In the genomic region with DNA sequence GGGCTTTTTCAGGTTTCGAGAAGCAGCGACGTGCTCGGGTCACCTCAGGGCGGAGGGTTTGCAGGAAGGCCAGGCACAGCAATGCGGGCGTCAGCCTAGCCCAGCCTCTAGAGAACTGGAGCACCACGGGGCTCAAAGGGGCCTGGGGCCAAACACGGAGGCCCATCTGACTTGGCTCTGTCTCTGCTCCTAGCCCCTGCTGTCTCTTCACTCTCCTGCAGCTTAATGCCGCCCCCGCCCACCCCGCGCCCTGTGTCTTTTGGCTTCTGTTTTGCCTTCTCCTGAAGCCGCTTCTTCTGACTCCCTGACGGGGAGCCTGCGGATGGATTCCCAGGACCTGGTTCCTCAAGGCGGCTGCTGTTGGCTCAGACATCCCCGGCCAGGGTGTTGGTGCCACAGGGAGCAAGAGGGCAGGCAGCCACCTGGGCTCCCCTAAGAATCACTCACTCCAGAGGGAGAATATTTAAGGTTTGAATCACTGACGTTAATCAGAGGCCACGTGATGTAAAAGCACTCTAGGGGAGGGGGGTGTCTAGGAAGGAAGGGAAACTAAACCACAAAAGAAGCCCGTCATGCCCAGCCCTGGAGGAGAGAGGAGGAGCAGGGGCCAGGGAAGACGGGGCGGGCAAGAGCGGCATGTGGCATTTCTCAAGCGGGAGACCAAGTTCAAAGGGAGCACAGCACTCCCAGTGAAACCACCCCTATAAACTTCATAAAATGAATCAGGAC, we compare ENCODE assay signal across 12 cellular contexts. TPM values are rescaled to one million over a fixed set of nuclear protein-coding genes. Genes with fewer than 3 reads are reported as not detected.
A peak's percentile ranks its signal among the peaks of the same experiment; 100 is the strongest.
DNase-seq lines count a peak whose midpoint lies in the region; ATAC-seq, FAIRE-seq and TF ChIP-seq lines count a peak whose summit lies in the region.
"Had no signal": no experiment of that assay in that cellular context is flagged by ENCODE, and none has a peak within 500 bp of the region (broad histone marks: within the 10 kb centered on the region; RNA-seq: fewer than 3 reads in every experiment).

No MANE protein-coding gene starts in this region.

- H3K9me3 Mint-ChIP-seq in HFFc6, result no peaks in the 10 kb centered on the region
- no peaks in the 10 kb centered on the region for H3K9me3 Mint-ChIP-seq in activated CD4-positive, alpha-beta T cell treated with anti-CD3 and anti-CD28 coated beads, Interleukin-2, amount 10 ng/mL, durations not matched to agents 24 days and 14 days

- CTCF ChIA-PET in K562 (lab: Yijun Ruan, JAX; ENCODE audit: low intra/inter-chr PET ratio), result no interaction called here

- ATAC-seq in K562, result no peak
- peak; percentile 53 to 74 for ATAC-seq in lower lobe of right lung
- ATAC-seq in GM18858 (IDR thresholded peaks at IDR 0.05; ENCODE audit: unreplicated experiment), result no peak

- H3K4me1 Mint-ChIP-seq in HFFc6 (ENCODE audit: low read depth), result peaks cover 13% of the 10 kb centered on the region
- no peaks in the 10 kb centered on the region for H3K4me1 Mint-ChIP-seq in activated CD4-positive, alpha-beta T cell treated with anti-CD3 and anti-CD28 coated beads, Interleukin-2, amount 10 ng/mL, durations not matched to agents 24 days and 14 days

- peak; percentile 26 for DNase-seq in AG10803 (ENCODE audit: low read depth)
- DNase-seq in HFFc6, result peak; percentile 69
- DNase-seq in K562 (ENCODE audit: extremely low read depth in 1 of 4, low spot score in 3 of 4), result no peak
- no peak for DNase-seq in lower lobe of right lung
- DNase-seq in cortex of kidney (lab: John Stamatoyannopoulos, UW), result no peak
- DNase-seq in activated CD4-positive, alpha-beta T cell treated with anti-CD3 and anti-CD28 coated beads, Interleukin-2, amount 10 ng/mL, durations not matched to agents 24 days and 14 days, result no peak
- no peak for DNase-seq in stimulated activated CD4-positive, alpha-beta T cell treated with anti-CD3 and anti-CD28 coated beads, Interleukin-1b, Interleukin-23, amount 100 ng/mL, for 48 hours
- DNase-seq: cerebellar nuclear complex, RPMI8226 had no signal

- H3K4me3 ChIP-seq in AG10803 (ENCODE audit: low read length) (no peak overlapping the region), K562 (no peak overlapping the region), lower lobe of right lung (no peak overlapping the region)

- no TSS peak for BruUV-seq in K562 (replicated peaks; lab: Mats Ljungman, UMichigan)

- FAIRE-seq in K562 (lab: Jason Lieb, UNC), result no peak

- peak overlapping the region; percentile 77 for H3K4me3 Mint-ChIP-seq in HFFc6
- no peak overlapping the region for H3K4me3 Mint-ChIP-seq in activated CD4-positive, alpha-beta T cell treated with anti-CD3 and anti-CD28 coated beads, Interleukin-2, amount 10 ng/mL, durations not matched to agents 24 days and 14 days

- peaks cover 0 to 38% of the 10 kb centered on the region in 2 experiments; a peak in 3 of 5 replicates for H3K27me3 ChIP-seq in K562 (ENCODE audit: control insufficient read depth in 2 of 2, insufficient read depth in 2 of 2, low read length in 2 of 2)
- peaks cover 14% of the 10 kb centered on the region for H3K27me3 ChIP-seq in lower lobe of right lung (ENCODE audit: low read depth)

- POLR2A ChIA-PET in K562 (lab: Yijun Ruan, JAX), result no interaction called here

- TF ChIP-seq CTCF in AG10803 (conservative IDR thresholded peaks at IDR 0.05; ENCODE audit: low read length) (no peak), HFFc6 (IDR thresholded peaks at IDR 0.05) (no peak), K562 (IDR thresholded peaks at IDR 0.05 in 2 of 3, conservative IDR thresholded peaks at IDR 0.05 in 1 of 3; ENCODE audit: insufficient read depth in 2 of 3, low read depth in 1 of 3, low read length in 3 of 3) (no peak), lower lobe of right lung (IDR thresholded peaks at IDR 0.05) (no peak)

- H3K4me1 ChIP-seq in K562 (replicated peaks in 1 of 2; ENCODE audit: control insufficient read depth in 2 of 2, insufficient read depth in 2 of 2, low read length in 2 of 2), result no peaks in the 10 kb centered on the region
- H3K4me1 ChIP-seq in lower lobe of right lung, result no peaks in the 10 kb centered on the region

- intact Hi-C loops in K562 (cut with micrococcal nuclease) (no loop called here), lower lobe of right lung (cut with DNase I) (no loop called here)
- intact Hi-C loops in activated CD4-positive, alpha-beta T cell treated with anti-CD3 and anti-CD28 coated beads, Interleukin-2, amount 10 ng/mL, durations not matched to agents 24 days and 14 days (cut with micrococcal nuclease), result no loop called here

- H3K27ac ChIP-seq in K562 (ENCODE audit: extremely low read depth, low read depth, low read length) (no peak overlapping the region), lower lobe of right lung (no peak overlapping the region)

- no peak for TF ChIP-seq EP300 in K562 (IDR thresholded peaks at IDR 0.05; ENCODE audit: low read length)

- H4K20me1 ChIP-seq in K562 (replicated peaks; ENCODE audit: control insufficient read depth, insufficient read depth, low read length), result no peaks in the 10 kb centered on the region

- in situ Hi-C loops in K562 (cut with MboI), result no loop called here

- TF ChIP-seq POLR2A in K562 (conservative IDR thresholded peaks at IDR 0.05), result no peak

- TF ChIP-seq RAD21 in K562 (CRISPR knock-in tag; conservative IDR thresholded peaks at IDR 0.05 in 1 of 2, IDR thresholded peaks at IDR 0.05 in 1 of 2), result no peak

- WGBS in K562 (ENCODE audit: insufficient coverage, low coverage, missing lambda C conversion rate), result 2% methylated on average over 18 of the region's 25 CpGs

- H3K36me3 ChIP-seq in K562 (ENCODE audit: control insufficient read depth, insufficient read depth, low read length), result no peaks in the 10 kb centered on the region
- H3K36me3 ChIP-seq in lower lobe of right lung, result no peaks in the 10 kb centered on the region

- H3K27ac Mint-ChIP-seq in HFFc6, result no peak overlapping the region
- no peak overlapping the region for H3K27ac Mint-ChIP-seq in activated CD4-positive, alpha-beta T cell treated with anti-CD3 and anti-CD28 coated beads, Interleukin-2, amount 10 ng/mL, durations not matched to agents 24 days and 14 days

- H3K27me3 Mint-ChIP-seq in HFFc6 (ENCODE audit: insufficient read depth), result peaks cover 24% of the 10 kb centered on the region
- H3K27me3 Mint-ChIP-seq in activated CD4-positive, alpha-beta T cell treated with anti-CD3 and anti-CD28 coated beads, Interleukin-2, amount 10 ng/mL, durations not matched to agents 24 days and 14 days, result peaks cover 20% of the 10 kb centered on the region

- H3K4me2 ChIP-seq in K562 (ENCODE audit: insufficient read depth, low read length), result no peak overlapping the region

- H3K9me1 ChIP-seq in K562 (ENCODE audit: control insufficient read depth, insufficient read depth, low read length), result no peaks in the 10 kb centered on the region

- H3K9me3 ChIP-seq in K562 (replicated peaks; ENCODE audit: control insufficient read depth, insufficient read depth, low read depth, low read length) (no peaks in the 10 kb centered on the region), lower lobe of right lung (no peaks in the 10 kb centered on the region)

- H2AFZ ChIP-seq in K562 (ENCODE audit: low read depth, low read length), result no peak overlapping the region

- H3K79me2 ChIP-seq in K562 (ENCODE audit: control insufficient read depth, insufficient read depth, low read length), result no peaks in the 10 kb centered on the region

- H3K36me3 Mint-ChIP-seq in HFFc6 (ENCODE audit: low read depth), result no peaks in the 10 kb centered on the region
- H3K36me3 Mint-ChIP-seq in activated CD4-positive, alpha-beta T cell treated with anti-CD3 and anti-CD28 coated beads, Interleukin-2, amount 10 ng/mL, durations not matched to agents 24 days and 14 days (ENCODE audit: low read depth), result no peaks in the 10 kb centered on the region

- no peak overlapping the region for H3K9ac ChIP-seq in K562 (ENCODE audit: insufficient read depth in 1 of 2, low read depth in 2 of 2, low read length in 2 of 2)

RNA-seq across cellular contexts. Expression of a gene that starts 36.9 kb away (rescaled TPM):
- total RNA-seq in HFFc6 (2021; fragmentation: NEBNext Ultra II Directional; extraction: Animal tissue kit (Norgen Biotek cat#: 25700)), result not detected
- not detected in 2 replicates for total RNA-seq in K562 (2011; cell fraction: chromatin; rRNA removed; ENCODE audit: low replicate concordance)
- not detected in 2 replicates for total RNA-seq in K562 (2011; cell fraction: nucleolus; rRNA removed)
- not detected in 2 replicates for total RNA-seq in K562 (2011; cell fraction: nucleoplasm; rRNA removed)
- not detected in 2 replicates for total RNA-seq in K562 (2014; rRNA removed)
- total RNA-seq in K562 (2014; rRNA removed; fragmentation: Illumina TruSeq; extraction: Trizol), result not detected in 2 replicates
- not detected in 2 replicates for total RNA-seq in K562 (2015; rRNA removed; fragmentation: Illumina TruSeq; extraction: Trizol)
- not detected in 2 replicates for total RNA-seq in K562 (2021)
- not detected in 2 replicates for polyA plus RNA-seq in K562 (2011; rRNA removed)
- polyA plus RNA-seq in K562 (2011; cell fraction: cytosol; rRNA removed), result not detected in 2 replicates
- not detected in 2 replicates for polyA plus RNA-seq in K562 (2011; cell fraction: nucleus; rRNA removed)
- polyA plus RNA-seq in K562 (2012), result not detected in 2 replicates
- not detected in 2 replicates for polyA plus RNA-seq in K562 (2014; fragmentation: Illumina TruSeq; extraction: Trizol)
- not detected for polyA plus RNA-seq in K562 (2014; fragmentation: Nextera tagmentation; extraction: Ambion mirVana)
- polyA plus RNA-seq in K562 (2014; rRNA removed), result not detected in 2 replicates
- not detected in 2 replicates for polyA minus RNA-seq in K562 (2011; rRNA and poly(A)+ RNA removed)
- polyA minus RNA-seq in K562 (2011; cell fraction: cytosol; rRNA and poly(A)+ RNA removed), result not detected in 2 replicates
- polyA minus RNA-seq in K562 (2011; cell fraction: nucleus; rRNA and poly(A)+ RNA removed), result not detected in 2 replicates
- total RNA-seq in lower lobe of right lung, result 1.1 TPM
- not detected in 2 replicates for total RNA-seq in activated CD4-positive, alpha-beta T cell treated with anti-CD3 and anti-CD28 coated beads, Interleukin-2, amount 10 ng/mL, durations not matched to agents 24 days and 14 days
- total RNA-seq: activated CD8-positive, alpha-beta memory T cell treated with anti-CD3 and anti-CD28 coated beads for 36 hours; osteocyte had no signal

Comparison
In these comparisons a context has a peak if more than half of its experiments do, and no peak if none do; other contexts are left out.
1. DNase-seq: peak in AG10803 (single experiment) and HFFc6 (single experiment); none in K562 (0 of 4), lower lobe of right lung (single experiment), cortex of kidney (single experiment), activated CD4-positive, alpha-beta T cell treated with anti-CD3 and anti-CD28 coated beads, Interleukin-2, amount 10 ng/mL, durations not matched to agents 24 days and 14 days (single experiment) and stimulated activated CD4-positive, alpha-beta T cell treated with anti-CD3 and anti-CD28 coated beads, Interleukin-1b, Interleukin-23, amount 100 ng/mL, for 48 hours (single experiment).
2. ATAC-seq: peak in lower lobe of right lung (2 of 2); none in K562 (single experiment) and GM18858 (single experiment).